Comparison of ENCODE assay signal across 14 cellular contexts in the genomic region with DNA sequence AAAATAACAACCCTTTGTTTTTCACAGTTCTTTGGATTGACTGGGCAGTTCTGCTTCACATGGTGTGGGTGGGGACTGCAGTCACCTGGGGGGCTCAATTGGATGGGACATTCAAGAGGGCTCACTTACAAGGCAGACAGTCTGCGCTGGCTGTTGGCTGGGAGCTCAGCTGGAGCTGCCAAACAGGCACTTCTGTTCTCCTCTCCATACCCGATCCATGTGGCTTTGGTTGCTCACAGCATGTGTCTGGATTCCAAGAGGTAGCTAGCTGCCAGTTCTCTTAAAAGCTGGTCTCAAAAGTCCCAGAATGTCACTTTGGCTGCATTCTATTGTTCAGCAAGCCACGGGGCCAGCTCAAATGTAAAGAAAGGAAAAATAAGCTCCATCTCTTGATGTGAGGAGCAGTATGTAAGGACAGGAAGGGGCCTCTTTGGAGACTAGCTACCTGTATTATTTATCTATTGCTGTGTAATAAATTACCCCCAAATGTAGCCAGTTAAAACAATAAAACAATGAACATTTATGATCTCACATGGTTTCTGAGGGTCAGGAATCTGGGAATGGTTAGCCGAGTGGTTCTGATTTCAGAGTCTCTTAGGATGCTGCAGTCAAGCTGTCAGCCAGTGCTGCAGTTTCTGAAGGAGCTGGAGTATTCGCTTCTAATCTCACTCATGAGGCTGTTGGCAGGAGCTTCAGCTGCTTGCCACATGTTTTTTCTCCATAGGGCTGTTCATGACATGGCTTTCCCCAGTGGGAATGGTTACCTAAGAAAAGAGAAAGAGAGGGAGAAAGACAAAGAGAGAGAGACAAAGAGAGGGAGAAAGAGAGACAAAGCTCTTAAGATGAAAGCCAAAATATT.
DNase-seq lines count a peak whose midpoint lies in the region; ATAC-seq and TF ChIP-seq lines count a peak whose summit lies in the region.
"Had no signal": no experiment of that assay in that cellular context is flagged by ENCODE, and none has a peak within 500 bp of the region (broad histone marks: within the 10 kb centered on the region; RNA-seq: fewer than 3 reads in every experiment).

No MANE protein-coding gene starts in this region.

- H3K27me3 Mint-ChIP-seq in CD4-positive, alpha-beta T cell = peaks cover 15% of the 10 kb centered on the region

- no peak overlapping the region for H3K4me3 Mint-ChIP-seq in CD4-positive, alpha-beta T cell

- intact Hi-C loops in CD4-positive, alpha-beta T cell (cut with DNase I, micrococcal nuclease) = no loop called here

- H3K9me3 ChIP-seq in CD4-positive, alpha-beta T cell (ENCODE audit: control insufficient read depth, low read length) = no peaks in the 10 kb centered on the region
- H3K9me3 ChIP-seq: BE2C, HAP-1, mucosa of descending colon had no signal

- CTCF ChIA-PET in CD4-positive, alpha-beta T cell (lab: Charles Lee) = interaction anchor here (1.1 kb wide), 1 partner anchor 23 kb away, joined by 4 read pairs; no protein-coding TSS in a partner anchor

- no peaks in the 10 kb centered on the region for H3K36me3 Mint-ChIP-seq in CD4-positive, alpha-beta T cell (ENCODE audit: low read depth)

- no peaks in the 10 kb centered on the region for H3K27me3 ChIP-seq in CD4-positive, alpha-beta T cell (ENCODE audit: control insufficient read depth, insufficient read depth, low read length)
- H3K27me3 ChIP-seq: BE2C had no signal

- DNase-seq in AG10803 (ENCODE audit: low read depth) (peak; percentile 38), NCI-H146 treated with DMSO at 0.1 percent for 48 hours (lab: John Stamatoyannopoulos, UW; ENCODE audit: unreplicated experiment) (peak; percentile 13), ecto neural progenitor cell (ENCODE audit: low spot score) (peak; percentile 55), middle frontal gyrus (ENCODE audit: extremely low spot score, low spot score) (peak; percentile 14)
- DNase-seq in CD4-positive, alpha-beta T cell = no peak
- DNase-seq: activated CD4-positive, CD25-positive, alpha-beta regulatory T cell treated with anti-CD3 and anti-CD28 coated beads, Interleukin-2, amount 50 U/mL, for 72 hours; BE2C; mucosa of descending colon; RPMI8226 had no signal

- no peaks in the 10 kb centered on the region for H3K4me1 Mint-ChIP-seq in CD4-positive, alpha-beta T cell (ENCODE audit: low read depth)

- no peak overlapping the region for H3K27ac ChIP-seq in CD4-positive, alpha-beta T cell (ENCODE audit: low read depth, low read length)
- H3K27ac ChIP-seq: coronary artery had no signal

- POLR2A ChIA-PET in CD4-positive, alpha-beta T cell (lab: Charles Lee) = no interaction called here

- TF ChIP-seq CTCF in AG10803 (conservative IDR thresholded peaks at IDR 0.05; ENCODE audit: low read length) = no peak
- TF ChIP-seq CTCF in CD4-positive, alpha-beta T cell (IDR thresholded peaks at IDR 0.05) = no peak

- ATAC-seq in HG03045 (IDR thresholded peaks at IDR 0.05; ENCODE audit: unreplicated experiment) (no peak), GM21723 (IDR thresholded peaks at IDR 0.05; ENCODE audit: unreplicated experiment) (no peak), HG03565 (IDR thresholded peaks at IDR 0.05; ENCODE audit: unreplicated experiment) (no peak)
- ATAC-seq in CD4-positive, alpha-beta T cell (ENCODE audit: poor library complexity) = no peak
- ATAC-seq: mucosa of descending colon had no signal

- H3K4me3 ChIP-seq in AG10803 (ENCODE audit: low read length) = no peak overlapping the region
- H3K4me3 ChIP-seq: coronary artery, HAP-1, mucosa of descending colon had no signal

- H3K27ac Mint-ChIP-seq in CD4-positive, alpha-beta T cell = no peak overlapping the region

- H3K9me3 Mint-ChIP-seq in CD4-positive, alpha-beta T cell = no peaks in the 10 kb centered on the region

Comparison
In these comparisons a context has a peak if more than half of its experiments do, and no peak if none do; other contexts are left out.
1. DNase-seq: peak in AG10803 (single experiment), NCI-H146 treated with DMSO at 0.1 percent for 48 hours (single experiment), ecto neural progenitor cell (single experiment) and middle frontal gyrus (single experiment); none in CD4-positive, alpha-beta T cell (0 of 10).